In genomic region chr7:158527038-158527437, GRCh38 we compare ENCODE assay signal across 25 cellular contexts.
"Had no signal": no experiment of that assay in that cellular context is flagged by ENCODE, and none has a peak within 500 bp of the region (broad histone marks: within the 10 kb centered on the region; RNA-seq: fewer than 3 reads in every experiment).

No MANE protein-coding gene starts in this region.

- H3K36me3 Mint-ChIP-seq: naive B cell; natural killer cell treated with Interleukin-12 subunit alpha and Interleukin-12 subunit beta and Interleukin-15 and Interleukin-18, amount 100 ng/mL, for 72 hours; type B pancreatic cell had no signal

- DNase-seq: cortex of kidney; effector memory CD8-positive, alpha-beta T cell; erythroblast; esophagus squamous epithelium; foreskin melanocyte; mesenchymal stem cell; mucosa of descending colon; naive B cell; nucleus accumbens; stimulated activated CD4-positive, alpha-beta T cell treated with anti-CD3 and anti-CD28 coated beads, Interleukin-12 subunit alpha, Interleukin-12 subunit beta, amount 100 ng/mL, for 4 hours; stimulated activated CD4-positive, alpha-beta T cell treated with anti-CD3 and anti-CD28 coated beads, Interleukin-1b, Interleukin-23, amount 100 ng/mL, for 48 hours; stimulated activated CD4-positive, alpha-beta T cell treated with anti-CD3 and anti-CD28 coated beads, Interleukin-4, amount 100 ng/mL, for 1 hour; stimulated activated CD8-positive, alpha-beta memory T cell treated with anti-CD3 and anti-CD28 coated beads, Interleukin-4, amount 100 ng/mL, for 48 hours; stimulated activated naive CD4-positive, alpha-beta T cell; stimulated activated naive CD8-positive, alpha-beta T cell treated with anti-CD3 and anti-CD28 coated beads, Interleukin-15, amount 100 ng/mL, for 72 hours; thyroid gland had no signal

- H3K4me1 ChIP-seq: esophagus squamous epithelium, left lung, prostate gland, right atrium auricular region, suprapubic skin, thyroid gland had no signal

- H3K27ac Mint-ChIP-seq: effector memory CD8-positive, alpha-beta T cell; mesothelial cell of epicardium; naive B cell; natural killer cell treated with Interleukin-12 subunit alpha and Interleukin-12 subunit beta and Interleukin-15 and Interleukin-18, amount 100 ng/mL, for 72 hours; stimulated activated naive CD8-positive, alpha-beta T cell treated with anti-CD3 and anti-CD28 coated beads, Interleukin-15, amount 100 ng/mL, for 72 hours; type B pancreatic cell had no signal

- H3K27me3 Mint-ChIP-seq: natural killer cell treated with Interleukin-12 subunit alpha and Interleukin-12 subunit beta and Interleukin-15 and Interleukin-18, amount 100 ng/mL, for 72 hours had no signal

- H3K27me3 ChIP-seq: right atrium auricular region, thyroid gland had no signal

- H3K27ac ChIP-seq: esophagus squamous epithelium, left lung, prostate gland, right atrium auricular region, suprapubic skin, thyroid gland had no signal

- H3K4me1 Mint-ChIP-seq: neural crest cell; stimulated activated naive CD8-positive, alpha-beta T cell treated with anti-CD3 and anti-CD28 coated beads, Interleukin-15, amount 100 ng/mL, for 72 hours had no signal

- H3K36me3 ChIP-seq: esophagus squamous epithelium, left lung, prostate gland, right atrium auricular region, suprapubic skin, thyroid gland had no signal

- H3K4me3 Mint-ChIP-seq: effector memory CD8-positive, alpha-beta T cell; mesothelial cell of epicardium; naive B cell; natural killer cell treated with Interleukin-12 subunit alpha and Interleukin-12 subunit beta and Interleukin-15 and Interleukin-18, amount 100 ng/mL, for 72 hours; neural crest cell; stimulated activated naive CD8-positive, alpha-beta T cell treated with anti-CD3 and anti-CD28 coated beads, Interleukin-15, amount 100 ng/mL, for 72 hours; type B pancreatic cell had no signal

- H3K9me3 ChIP-seq: esophagus squamous epithelium, left lung, mucosa of descending colon, prostate gland, right atrium auricular region, suprapubic skin, thyroid gland had no signal

- H3K4me3 ChIP-seq: esophagus squamous epithelium, left lung, mucosa of descending colon, prostate gland, right atrium auricular region, smooth muscle cell, suprapubic skin, thyroid gland had no signal

- H3K9me3 Mint-ChIP-seq: effector memory CD8-positive, alpha-beta T cell; naive B cell; natural killer cell treated with Interleukin-12 subunit alpha and Interleukin-12 subunit beta and Interleukin-15 and Interleukin-18, amount 100 ng/mL, for 72 hours; type B pancreatic cell had no signal
